8 cellular contexts compared by ENCODE assay signal in genomic region chr1:214332950-214333798, GRCh38. TPM values are rescaled to one million over a fixed set of nuclear protein-coding genes. Genes with fewer than 3 reads are reported as not detected.
DNase-seq lines count a peak whose midpoint lies in the region; ATAC-seq and TF ChIP-seq lines count a peak whose summit lies in the region.

No MANE protein-coding gene starts in this region.

- intact Hi-C loops in left colon (cut with DNase I, micrococcal nuclease): loop anchor here (5.0 to 10.0 kb wide), 2 partner anchors 252 to 254 kb away; no protein-coding TSS in a partner anchor

- peak; percentile 97 for TF ChIP-seq CTCF in brain microvascular endothelial cell (IDR thresholded peaks at IDR 0.05; ENCODE audit: low read depth, low read length, missing control alignments)

- no peaks in the 10 kb centered on the region for H3K9me3 ChIP-seq in T-helper 17 cell (ENCODE audit: control insufficient read depth, low read length, poor library complexity, severe bottlenecking)

- DNase-seq in activated CD4-positive, alpha-beta T cell treated with anti-CD3 and anti-CD28 coated beads for 24 hours (ENCODE audit: low read depth in 2 of 2): peak; percentile 6 to 10
- DNase-seq in activated CD4-positive, alpha-beta T cell treated with anti-CD3 and anti-CD28 coated beads for 1 hour: no peak
- peak; percentile 70 for DNase-seq in HT-29 (ENCODE audit: low spot score)
- DNase-seq in brain microvascular endothelial cell: peak; percentile 49
- peak in 1 of 2 donors; percentile 63 for DNase-seq in left colon
- DNase-seq in stimulated activated CD8-positive, alpha-beta memory T cell treated with anti-CD3 and anti-CD28 coated beads, Interleukin-2, amount 100 ng/mL, for 48 hours (ENCODE audit: low read depth in 2 of 2): peak; percentile 14 to 34
- no peak for DNase-seq in T-helper 17 cell

- no peak overlapping the region for H3K4me3 ChIP-seq in brain microvascular endothelial cell (ENCODE audit: low read depth, low read length)

- no peak overlapping the region for H3K4me3 Mint-ChIP-seq in T-helper 17 cell

- H3K27ac ChIP-seq in brain microvascular endothelial cell: no peak overlapping the region

- no peaks in the 10 kb centered on the region for H3K27me3 ChIP-seq in brain microvascular endothelial cell (replicated peaks)

- H3K27ac Mint-ChIP-seq in T-helper 17 cell: no peak overlapping the region

- peaks cover 12% of the 10 kb centered on the region for H3K36me3 ChIP-seq in brain microvascular endothelial cell (replicated peaks)

- peak; percentile 72 for ATAC-seq in SK-N-SH treated with all-trans-retinoic acid at 6 μM for 48 hours
- ATAC-seq in left colon: peak; percentile 54
- no peak for ATAC-seq in T-helper 17 cell

- in situ Hi-C loops in brain microvascular endothelial cell (cut with HindIII; ENCODE audit: low pct_ligation_motif_present, low sequenced_read_pairs): no loop called here

- no peaks in the 10 kb centered on the region for H3K27me3 Mint-ChIP-seq in T-helper 17 cell

- peaks cover 7% of the 10 kb centered on the region for H3K36me3 Mint-ChIP-seq in T-helper 17 cell (ENCODE audit: low read depth)

- peaks cover 2% of the 10 kb centered on the region for H3K4me1 Mint-ChIP-seq in T-helper 17 cell

TF ChIP-seq in SK-N-SH treated with all-trans-retinoic acid at 6 μM for 48 hours, 23 proteins besides CTCF, POLR2A, EP300 and RAD21:
- TF ChIP-seq OSR1 (CRISPR knock-in tag; IDR thresholded peaks at IDR 0.05) (no peak), TCF4 (CRISPR knock-in tag; IDR thresholded peaks at IDR 0.05; ENCODE audit: borderline replicate concordance) (no peak), ZFP3 (CRISPR knock-in tag; IDR thresholded peaks at IDR 0.05) (no peak), POU6F1 (CRISPR knock-in tag; IDR thresholded peaks at IDR 0.05; ENCODE audit: borderline replicate concordance, low read depth) (no peak), ISL1 (CRISPR knock-in tag; IDR thresholded peaks at IDR 0.05) (no peak), CSRNP3 (CRISPR knock-in tag; IDR thresholded peaks at IDR 0.05) (no peak), SNAI2 (CRISPR knock-in tag; IDR thresholded peaks at IDR 0.05) (no peak), TSHZ2 (CRISPR knock-in tag; IDR thresholded peaks at IDR 0.05) (no peak)

RNA-seq across cellular contexts. Expression of gene SMYD2, which starts 52.2 kb away (rescaled TPM):
- total RNA-seq in HT-29 (2014; rRNA removed; shearing (Covaris generic)): 27.5 and 43.5 TPM in 2 replicates
- total RNA-seq in left colon (10 to 100 TPM; 17.7 to 21.1 TPM), T-helper 17 cell (10 to 100 TPM; 27.1 to 33.2 TPM)

Comparison
In these comparisons a context has a peak if more than half of its experiments do, and no peak if none do; other contexts are left out.
1. DNase-seq: peak in activated CD4-positive, alpha-beta T cell treated with anti-CD3 and anti-CD28 coated beads for 24 hours (2 of 2), HT-29 (single experiment), brain microvascular endothelial cell (single experiment) and stimulated activated CD8-positive, alpha-beta memory T cell treated with anti-CD3 and anti-CD28 coated beads, Interleukin-2, amount 100 ng/mL, for 48 hours (2 of 2); none in activated CD4-positive, alpha-beta T cell treated with anti-CD3 and anti-CD28 coated beads for 1 hour (single experiment) and T-helper 17 cell (0 of 3).